In the genomic region with DNA sequence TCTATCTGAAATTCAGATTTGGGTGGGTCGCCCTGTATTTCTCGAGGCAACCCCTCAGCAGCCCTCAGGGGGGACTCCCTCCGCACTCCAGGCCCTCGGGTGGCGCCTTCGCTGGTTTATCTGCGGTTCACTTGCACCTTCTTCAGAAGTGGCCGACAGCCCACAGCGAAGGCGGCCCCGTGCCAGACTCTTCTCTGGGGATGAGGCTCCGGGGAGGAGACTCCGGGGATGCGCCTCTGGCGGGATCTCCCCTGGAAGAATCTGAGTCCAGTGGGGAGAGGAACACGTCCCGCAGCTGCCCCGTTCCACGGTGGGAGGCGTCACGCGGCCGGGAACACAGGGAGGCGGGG, we compare ENCODE assay signal across 8 cellular contexts.
DNase-seq lines count a peak whose midpoint lies in the region; ATAC-seq, FAIRE-seq and TF ChIP-seq lines count a peak whose summit lies in the region.

No MANE protein-coding gene starts in this region.

- H2AFZ ChIP-seq in OCI-LY3 (ENCODE audit: low read depth, low read length): peak overlapping the region; percentile 89
- H2AFZ ChIP-seq in keratinocyte (ENCODE audit: control insufficient read depth, low read length): peak overlapping the region; percentile 95

- H3K4me1 ChIP-seq in OCI-LY3 (ENCODE audit: low read length) (0 out of 2 replicates have a peak, but pooled peaks cover 3% of the 10 kb centered on the region), keratinocyte (ENCODE audit: control insufficient read depth, extremely low read depth, insufficient read depth, low read length) (peaks cover 3% of the 10 kb centered on the region)

- FAIRE-seq in keratinocyte (lab: Jason Lieb, UNC): no peak

- H3K36me3 ChIP-seq in OCI-LY3 (replicated peaks; ENCODE audit: low read depth, low read length): no peaks in the 10 kb centered on the region
- H3K36me3 ChIP-seq in keratinocyte (ENCODE audit: control insufficient read depth in 2 of 2, extremely low read depth in 1 of 2, insufficient read depth in 2 of 2, low read length in 2 of 2): no peaks in the 10 kb centered on the region

- H3K9me3 ChIP-seq in OCI-LY3 (ENCODE audit: insufficient read depth, low read length): no peaks in the 10 kb centered on the region
- H3K9me3 ChIP-seq in keratinocyte (ENCODE audit: control insufficient read depth, low read depth, low read length): no peaks in the 10 kb centered on the region

- H3K4me2 ChIP-seq in OCI-LY3 (ENCODE audit: low read length): peak overlapping the region; percentile 70
- H3K4me2 ChIP-seq in keratinocyte (ENCODE audit: control insufficient read depth, extremely low read depth, insufficient read depth, low read depth, low read length): peak overlapping the region; percentile 79

- dilution Hi-C loops in keratinocyte (cut with MboI; ENCODE audit: extremely low pct_ligation_motif_present, low sequenced_read_pairs): no loop called here

- no peak overlapping the region for H3K27ac ChIP-seq in OCI-LY3 (ENCODE audit: low read length)
- H3K27ac ChIP-seq in keratinocyte (ENCODE audit: control insufficient read depth, insufficient read depth, low read length): no peak overlapping the region

- H3K27me3 ChIP-seq in OCI-LY3 (ENCODE audit: low read depth, low read length) (no peaks in the 10 kb centered on the region; the same call in 1 of the 2 replicates), keratinocyte (ENCODE audit: control insufficient read depth, extremely low read depth, insufficient read depth, low read length) (no peaks in the 10 kb centered on the region)

- peak overlapping the region; percentile 64 for H3K9ac ChIP-seq in OCI-LY3 (ENCODE audit: low read length)
- H3K9ac ChIP-seq in keratinocyte (ENCODE audit: control insufficient read depth, extremely low read depth, insufficient read depth, low read length): peak overlapping the region; percentile 75

- H3K4me3 ChIP-seq in OCI-LY3 (ENCODE audit: low read length) (peak overlapping the region; percentile 79), astrocyte of the spinal cord (ENCODE audit: low read depth, low read length) (peak overlapping the region; percentile 58), keratinocyte (ENCODE audit: control insufficient read depth in 2 of 3, extremely low read depth in 1 of 3, insufficient read depth in 2 of 3, low read depth in 1 of 3, low read length in 3 of 3) (peak overlapping the region; percentile 51 to 78 (median 56))

- H4K20me1 ChIP-seq in OCI-LY3 (ENCODE audit: insufficient read depth, low read length) (no peaks in the 10 kb centered on the region), keratinocyte (ENCODE audit: control insufficient read depth, extremely low read depth, insufficient read depth, low read length) (no peaks in the 10 kb centered on the region)

- H3K9me1 ChIP-seq in keratinocyte (ENCODE audit: control insufficient read depth, extremely low read depth, insufficient read depth, low read length): no peaks in the 10 kb centered on the region

- ATAC-seq in GM18505 (IDR thresholded peaks at IDR 0.05; ENCODE audit: unreplicated experiment) (peak; percentile 30), HG02610 (IDR thresholded peaks at IDR 0.05; ENCODE audit: unreplicated experiment) (peak; percentile 23), left lobe of liver (no peak)

- peak; percentile 5 for DNase-seq in astrocyte of the spinal cord (ENCODE audit: low read depth, low spot score)
- DNase-seq in keratinocyte (ENCODE audit: low read depth, low spot score): no peak
- DNase-seq in stimulated activated CD4-positive, alpha-beta T cell treated with anti-CD3 and anti-CD28 coated beads, Interleukin-2, amount 100 ng/mL, for 4 hours (ENCODE audit: low read depth): peak; percentile 3
- no peak for DNase-seq in left lobe of liver (ENCODE audit: low spot score)
- no peak for DNase-seq in NCI-H2171 treated with DMSO at 0.1 percent for 48 hours (lab: John Stamatoyannopoulos, UW)

- no peak for TF ChIP-seq POLR2A in GM18505 (IDR thresholded peaks at IDR 0.05; ENCODE audit: borderline replicate concordance, extremely low read depth, insufficient read depth, insufficient read length)

- in situ Hi-C loops in astrocyte of the spinal cord (cut with HindIII; ENCODE audit: low sequenced_read_pairs): no loop called here

- H3K79me2 ChIP-seq in OCI-LY3 (ENCODE audit: low read length): no peaks in the 10 kb centered on the region
- no peaks in the 10 kb centered on the region for H3K79me2 ChIP-seq in keratinocyte (ENCODE audit: control insufficient read depth, insufficient read depth, low read length)

- no peak for TF ChIP-seq CTCF in OCI-LY3 (IDR thresholded peaks at IDR 0.05; ENCODE audit: low read depth, low read length)
- no peak for TF ChIP-seq CTCF in astrocyte of the spinal cord (IDR thresholded peaks at IDR 0.05; ENCODE audit: low read depth, low read length)
- TF ChIP-seq CTCF in keratinocyte (optimal IDR thresholded peaks at IDR 0.05 in 1 of 3, IDR thresholded peaks at IDR 0.05 in 1 of 3, conservative IDR thresholded peaks at IDR 0.05 in 1 of 3; ENCODE audit: extremely low read depth in 1 of 3, insufficient read depth in 2 of 3, low read length in 3 of 3): no peak

Comparison
In these comparisons a context has a peak if more than half of its experiments do, and no peak if none do; other contexts are left out.
1. DNase-seq: peak in astrocyte of the spinal cord (single experiment) and stimulated activated CD4-positive, alpha-beta T cell treated with anti-CD3 and anti-CD28 coated beads, Interleukin-2, amount 100 ng/mL, for 4 hours (single experiment); none in keratinocyte (single experiment), left lobe of liver (single experiment) and NCI-H2171 treated with DMSO at 0.1 percent for 48 hours (single experiment).
2. Peak in every context shown above with its lines, with median percentiles within 50 percentile points of each other: H3K4me3 ChIP-seq.